1 cellular context compared by ENCODE assay signal in the genomic region with DNA sequence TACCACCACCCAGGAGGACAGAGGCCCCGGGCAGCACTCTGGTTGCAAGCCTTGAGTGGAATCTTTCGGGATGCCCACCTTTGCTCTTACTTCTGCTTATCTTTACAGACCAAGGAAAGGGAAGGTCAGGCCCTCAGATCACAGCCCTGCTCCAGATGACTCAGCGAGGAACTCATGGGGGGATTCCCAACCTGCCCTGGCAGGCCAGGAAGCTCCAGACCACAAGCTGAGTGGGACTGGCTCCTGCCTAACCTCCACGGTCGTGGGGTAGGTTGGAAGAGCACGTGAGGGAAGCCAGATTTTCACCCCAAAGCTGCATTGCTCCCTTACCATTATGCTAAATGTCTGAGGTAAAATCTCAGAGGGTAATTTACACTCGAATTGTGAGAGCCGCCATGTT.
TF ChIP-seq lines count a peak whose summit lies in the region.

No MANE protein-coding gene starts in this region.

TF ChIP-seq in A549, 52 proteins besides CTCF, POLR2A, EP300 and RAD21:
- TF ChIP-seq RARB (CRISPR knock-in tag; IDR thresholded peaks at IDR 0.05) (no peak), POLR2AphosphoS2 (conservative IDR thresholded peaks at IDR 0.05; ENCODE audit: low read length) (no peak), EHF (CRISPR knock-in tag; IDR thresholded peaks at IDR 0.05) (no peak), HOXB5 (CRISPR knock-in tag; IDR thresholded peaks at IDR 0.05) (no peak), KDM1A (IDR thresholded peaks at IDR 0.05; ENCODE audit: low read depth) (no peak), TFCP2L1 (CRISPR knock-in tag; IDR thresholded peaks at IDR 0.05) (no peak), ATOH8 (CRISPR knock-in tag; IDR thresholded peaks at IDR 0.05; ENCODE audit: low read depth) (no peak), E2F6 (IDR thresholded peaks at IDR 0.05; ENCODE audit: borderline replicate concordance, low read depth) (no peak), CHD4 (IDR thresholded peaks at IDR 0.05; ENCODE audit: borderline replicate concordance) (no peak), NR3C1 (IDR thresholded peaks at IDR 0.05) (no peak), JUNB (IDR thresholded peaks at IDR 0.05) (no peak), ELK1 (IDR thresholded peaks at IDR 0.05; ENCODE audit: low read depth, low read length) (no peak), MAFK (IDR thresholded peaks at IDR 0.05; ENCODE audit: partially characterized antibody) (no peak), JUN (IDR thresholded peaks at IDR 0.05) (no peak)
- TF ChIP-seq, protein P1, sequence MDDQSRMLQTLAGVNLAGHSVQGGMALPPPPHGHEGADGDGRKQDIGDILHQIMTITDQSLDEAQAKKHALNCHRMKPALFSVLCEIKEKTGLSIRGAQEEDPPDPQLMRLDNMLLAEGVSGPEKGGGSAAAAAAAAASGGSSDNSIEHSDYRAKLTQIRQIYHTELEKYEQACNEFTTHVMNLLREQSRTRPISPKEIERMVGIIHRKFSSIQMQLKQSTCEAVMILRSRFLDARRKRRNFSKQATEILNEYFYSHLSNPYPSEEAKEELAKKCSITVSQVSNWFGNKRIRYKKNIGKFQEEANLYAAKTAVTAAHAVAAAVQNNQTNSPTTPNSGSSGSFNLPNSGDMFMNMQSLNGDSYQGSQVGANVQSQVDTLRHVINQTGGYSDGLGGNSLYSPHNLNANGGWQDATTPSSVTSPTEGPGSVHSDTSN (IDR thresholded peaks at IDR 0.05) = no peak
